ENCODE assay signal across 21 cellular contexts in the genomic region with DNA sequence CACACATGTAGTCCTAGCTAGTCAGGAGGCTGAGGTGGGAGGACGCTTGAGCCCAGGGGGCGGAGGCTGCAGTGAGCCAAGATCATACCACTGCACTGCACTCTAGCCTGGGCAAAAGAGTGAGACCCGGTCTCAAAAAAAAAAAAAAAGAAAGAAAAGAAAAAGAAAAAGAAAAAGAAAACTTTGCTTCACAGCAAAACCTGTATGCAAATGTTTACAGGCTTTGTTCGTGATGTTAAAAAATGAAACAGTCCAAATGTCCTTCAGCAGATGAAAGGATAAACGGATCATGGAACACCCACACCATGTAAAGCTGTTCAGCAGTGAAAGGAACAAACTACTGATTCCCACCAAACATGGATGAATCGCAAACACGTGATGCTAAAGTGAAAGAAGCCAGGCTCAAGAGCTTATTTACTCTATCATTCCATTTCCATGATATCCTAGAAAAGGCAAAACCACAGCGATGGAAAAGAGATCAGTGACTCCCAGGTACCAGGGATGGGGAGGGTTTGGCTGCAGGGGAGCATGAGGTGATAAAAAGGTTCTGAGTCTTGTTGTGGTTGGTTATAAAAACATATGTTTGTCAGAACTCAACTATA. TPM values are rescaled to one million over a fixed set of nuclear protein-coding genes. Genes with fewer than 3 reads are reported as not detected.
DNase-seq lines count a peak whose midpoint lies in the region; ATAC-seq and TF ChIP-seq lines count a peak whose summit lies in the region.
"Had no signal": no experiment of that assay in that cellular context is flagged by ENCODE, and none has a peak within 500 bp of the region (broad histone marks: within the 10 kb centered on the region; RNA-seq: fewer than 3 reads in every experiment).

No MANE protein-coding gene starts in this region.

- H3K27me3 ChIP-seq in osteoblast (ENCODE audit: insufficient read depth, low read length) (no peaks in the 10 kb centered on the region), thyroid gland (no peaks in the 10 kb centered on the region)
- no peaks in the 10 kb centered on the region for H3K27me3 ChIP-seq in naive thymus-derived CD4-positive, alpha-beta T cell (ENCODE audit: control insufficient read depth in 2 of 2, insufficient read depth in 2 of 2, low read length in 2 of 2)
- H3K27me3 ChIP-seq: BLaER1, tibial artery had no signal

- no peaks in the 10 kb centered on the region for H3K9me3 Mint-ChIP-seq in naive thymus-derived CD4-positive, alpha-beta T cell
- H3K9me3 Mint-ChIP-seq: activated CD4-positive, alpha-beta T cell treated with anti-CD3 and anti-CD28 coated beads, Interleukin-2, amount 10 ng/mL, durations not matched to agents 7 days and 5 days; activated naive CD8-positive, alpha-beta T cell treated with anti-CD3 and anti-CD28 coated beads, Interleukin-2, amount 50 U/mL, for 24 hours had no signal

- CTCF ChIA-PET in naive thymus-derived CD4-positive, alpha-beta T cell (lab: Charles Lee) = interaction anchor here (0.7 to 0.8 kb wide), 2 partner anchors 145 to 225 kb away, joined by 4 read pairs; no protein-coding TSS in a partner anchor

- H3K79me2 ChIP-seq in osteoblast (ENCODE audit: insufficient read depth, low read length) = no peaks in the 10 kb centered on the region

- ATAC-seq in naive thymus-derived CD4-positive, alpha-beta T cell = no peak
- ATAC-seq: activated naive CD8-positive, alpha-beta T cell treated with anti-CD3 and anti-CD28 coated beads, Interleukin-2, amount 50 U/mL, for 24 hours; esophagus mucosa; GM12878; Right ventricle myocardium inferior had no signal

- no peaks in the 10 kb centered on the region for H3K27me3 Mint-ChIP-seq in naive thymus-derived CD4-positive, alpha-beta T cell
- H3K27me3 Mint-ChIP-seq: activated CD4-positive, alpha-beta T cell treated with anti-CD3 and anti-CD28 coated beads, Interleukin-2, amount 10 ng/mL, durations not matched to agents 7 days and 5 days; activated naive CD8-positive, alpha-beta T cell treated with anti-CD3 and anti-CD28 coated beads, Interleukin-2, amount 50 U/mL, for 24 hours had no signal

- H3K27ac ChIP-seq in osteoblast (ENCODE audit: low read depth, low read length) (peak overlapping the region; percentile 57), thyroid gland (no peak overlapping the region)
- no peak overlapping the region for H3K27ac ChIP-seq in naive thymus-derived CD4-positive, alpha-beta T cell (ENCODE audit: low read depth, low read length)
- H3K27ac ChIP-seq: BLaER1, coronary artery, tibial artery had no signal

- peaks cover 16% of the 10 kb centered on the region for H3K4me1 ChIP-seq in osteoblast (ENCODE audit: insufficient read depth, low read length)
- H3K4me1 ChIP-seq in thyroid gland = peaks cover 10 to 17% of the 10 kb centered on the region in 2 donors
- peaks cover 0 to 6% of the 10 kb centered on the region in 2 donors for H3K4me1 ChIP-seq in naive thymus-derived CD4-positive, alpha-beta T cell (ENCODE audit: control insufficient read depth in 2 of 2, insufficient read depth in 2 of 2, low read length in 2 of 2)

- H3K36me3 ChIP-seq in osteoblast (ENCODE audit: insufficient read depth, low read length) = no peaks in the 10 kb centered on the region
- H3K36me3 ChIP-seq in thyroid gland = no peaks in the 10 kb centered on the region
- no peaks in the 10 kb centered on the region for H3K36me3 ChIP-seq in naive thymus-derived CD4-positive, alpha-beta T cell (ENCODE audit: control insufficient read depth in 2 of 3, insufficient read depth in 3 of 3, low read length in 3 of 3)
- H3K36me3 ChIP-seq: tibial artery had no signal

- H2AFZ ChIP-seq in osteoblast (ENCODE audit: low read length) = peak overlapping the region; percentile 44

- no peaks in the 10 kb centered on the region for H4K20me1 ChIP-seq in osteoblast (ENCODE audit: insufficient read depth, low read length)

- H3K4me3 Mint-ChIP-seq in naive thymus-derived CD4-positive, alpha-beta T cell = no peak overlapping the region
- H3K4me3 Mint-ChIP-seq: activated CD4-positive, alpha-beta T cell treated with anti-CD3 and anti-CD28 coated beads, Interleukin-2, amount 10 ng/mL, durations not matched to agents 7 days and 5 days; activated naive CD8-positive, alpha-beta T cell treated with anti-CD3 and anti-CD28 coated beads, Interleukin-2, amount 50 U/mL, for 24 hours had no signal

- DNase-seq in AG20443 (ENCODE audit: low spot score) = peak; percentile 28
- DNase-seq in NCI-H226 = peak; percentile 39
- DNase-seq in epithelial cell of esophagus (ENCODE audit: low read depth) = peak; percentile 57
- DNase-seq in osteoblast (ENCODE audit: insufficient read length, low spot score, missing footprints) = peak; percentile 81
- no peak for DNase-seq in NCI-H146 treated with DMSO at 0.1 percent for 48 hours (lab: John Stamatoyannopoulos, UW; ENCODE audit: unreplicated experiment)
- no peak for DNase-seq in thyroid gland
- DNase-seq in nucleus accumbens (lab: John Stamatoyannopoulos, UW) = no peak
- DNase-seq in naive thymus-derived CD4-positive, alpha-beta T cell = no peak
- DNase-seq: activated CD4-positive, alpha-beta T cell treated with anti-CD3 and anti-CD28 coated beads, Interleukin-2, amount 10 ng/mL, durations not matched to agents 7 days and 5 days; activated naive CD8-positive, alpha-beta T cell treated with anti-CD3 and anti-CD28 coated beads, Interleukin-2, amount 50 U/mL, for 24 hours; activated T-cell treated with anti-CD3 and anti-CD28 coated beads, Interleukin-2, amount 50 U/mL, for 48 hours; DMS79 treated with DMSO at 0.1 percent for 48 hours; NCI-H1417 treated with DMSO at 0.1 percent for 48 hours; NCI-H526 treated with DMSO at 0.1 percent for 48 hours; occipital lobe had no signal

- TF ChIP-seq POLR2A in thyroid gland (IDR thresholded peaks at IDR 0.05) = no peak

- POLR2A ChIA-PET in naive thymus-derived CD4-positive, alpha-beta T cell (lab: Charles Lee) = interaction anchor here (0.5 kb wide), 1 partner anchor 198 kb away, joined by 3 read pairs; no protein-coding TSS in a partner anchor

- peak overlapping the region in 1 of 9 donors; percentile 41 for H3K27ac Mint-ChIP-seq in naive thymus-derived CD4-positive, alpha-beta T cell
- H3K27ac Mint-ChIP-seq: activated CD4-positive, alpha-beta T cell treated with anti-CD3 and anti-CD28 coated beads, Interleukin-2, amount 10 ng/mL, durations not matched to agents 7 days and 5 days; activated naive CD8-positive, alpha-beta T cell treated with anti-CD3 and anti-CD28 coated beads, Interleukin-2, amount 50 U/mL, for 24 hours had no signal

- H3K4me1 Mint-ChIP-seq in naive thymus-derived CD4-positive, alpha-beta T cell = peaks cover 5 to 10% (median 9%) of the 10 kb centered on the region in 7 donors

- H3K4me2 ChIP-seq in osteoblast (ENCODE audit: insufficient read depth, low read length) = peak overlapping the region; percentile 53
- H3K4me2 ChIP-seq: BLaER1 had no signal

- WGBS in thyroid gland, 2 donors = 92 to 93% methylated on average over 8 of the region's 8 CpGs

- intact Hi-C loops in thyroid gland (cut with DNase I) = no loop called here
- intact Hi-C loops in naive thymus-derived CD4-positive, alpha-beta T cell (cut with micrococcal nuclease) = no loop called here

- H3K36me3 Mint-ChIP-seq in naive thymus-derived CD4-positive, alpha-beta T cell = no peaks in the 10 kb centered on the region

- H3K9me3 ChIP-seq in osteoblast (ENCODE audit: low read depth, low read length) (no peaks in the 10 kb centered on the region), thyroid gland (no peaks in the 10 kb centered on the region)
- no peaks in the 10 kb centered on the region for H3K9me3 ChIP-seq in naive thymus-derived CD4-positive, alpha-beta T cell (ENCODE audit: control insufficient read depth in 2 of 3, low read length in 3 of 3)
- H3K9me3 ChIP-seq: BLaER1, tibial artery had no signal

- H3K4me3 ChIP-seq in epithelial cell of esophagus (ENCODE audit: low read length) (no peak overlapping the region), osteoblast (ENCODE audit: insufficient read depth, low read length) (no peak overlapping the region), thyroid gland (replicated peaks in 1 of 3) (no peak overlapping the region)
- no peak overlapping the region for H3K4me3 ChIP-seq in naive thymus-derived CD4-positive, alpha-beta T cell (ENCODE audit: low read length)
- H3K4me3 ChIP-seq: BLaER1, coronary artery, GM12878, tibial artery had no signal

- TF ChIP-seq CTCF in epithelial cell of esophagus (IDR thresholded peaks at IDR 0.05; ENCODE audit: insufficient read depth, low read depth, low read length, missing control alignments) = no peak
- no peak for TF ChIP-seq CTCF in osteoblast (IDR thresholded peaks at IDR 0.05; ENCODE audit: extremely low read depth, low read depth, low read length)
- TF ChIP-seq CTCF in thyroid gland (IDR thresholded peaks at IDR 0.05) = no peak

RNA-seq across cellular contexts. Expression of a gene that starts 15.1 kb away (rescaled TPM):
- total RNA-seq in osteoblast = 8.3 and 9.1 TPM in 2 replicates
- 10 to 100 TPM in 2 of 4 donors, 1 to 10 TPM in 2; 2.5 to 20.5 (median 8.7) TPM for total RNA-seq in thyroid gland
- total RNA-seq in naive thymus-derived CD4-positive, alpha-beta T cell = 1 to 10 TPM; 3.0 to 9.6 (median 3.3) TPM
- 1 to 10 TPM; 3.5 to 3.8 TPM for polyA plus RNA-seq in naive thymus-derived CD4-positive, alpha-beta T cell

RNA-seq across cellular contexts. Expression of a gene that starts 36.6 kb away (rescaled TPM):
- total RNA-seq in osteoblast (46.0 and 51.0 TPM in 2 replicates), thyroid gland (10 to 100 TPM; 55.6 to 71.2 (median 67.6) TPM)
- 10 to 100 TPM; 33.5 to 52.1 (median 45.2) TPM for total RNA-seq in naive thymus-derived CD4-positive, alpha-beta T cell
- polyA plus RNA-seq in naive thymus-derived CD4-positive, alpha-beta T cell = 10 to 100 TPM; 52.5 to 54.3 TPM

Comparison
In these comparisons a context has a peak if more than half of its experiments do, and no peak if none do; other contexts are left out.
1. DNase-seq: peak in AG20443 (single experiment), NCI-H226 (single experiment), epithelial cell of esophagus (single experiment) and osteoblast (single experiment); none in NCI-H146 treated with DMSO at 0.1 percent for 48 hours (single experiment), thyroid gland (0 of 2), nucleus accumbens (0 of 56) and naive thymus-derived CD4-positive, alpha-beta T cell (0 of 9).